8 cellular contexts compared by ENCODE assay signal in genomic region chr2:96773922-96774321, GRCh38. TPM values are rescaled to one million over a fixed set of nuclear protein-coding genes. Genes with fewer than 3 reads are reported as not detected.
DNase-seq lines count a peak whose midpoint lies in the region; ATAC-seq, FAIRE-seq and TF ChIP-seq lines count a peak whose summit lies in the region.

No MANE protein-coding gene starts in this region.

- CTCF ChIA-PET in HepG2 (lab: Yijun Ruan, JAX; ENCODE audit: low intra/inter-chr PET ratio, low total read pairs) = no interaction called here

- no peaks in the 10 kb centered on the region for H3K79me2 ChIP-seq in HepG2 (ENCODE audit: insufficient read depth, low read length)

- H4K20me1 ChIP-seq in HepG2 (ENCODE audit: insufficient read depth, low read length) = no peaks in the 10 kb centered on the region; the same call in 1 of the 2 replicates

- no peak overlapping the region for H3K27ac ChIP-seq in liver (ENCODE audit: low read depth in 1 of 2, low read length in 2 of 2)
- H3K27ac ChIP-seq in HepG2 (ENCODE audit: extremely low read length, insufficient read depth, low read length) = no peak overlapping the region
- no peak overlapping the region for H3K27ac ChIP-seq in psoas muscle

- no peaks in the 10 kb centered on the region for H3K27me3 Mint-ChIP-seq in stimulated activated naive CD8-positive, alpha-beta T cell treated with anti-CD3 and anti-CD28 coated beads, Interleukin-15, amount 100 ng/mL, for 72 hours

- no peak for FAIRE-seq in HepG2 (lab: Jason Lieb, UNC)

- TF ChIP-seq EP300 in HepG2 (IDR thresholded peaks at IDR 0.05; ENCODE audit: low read depth in 2 of 2, low read length in 2 of 2) = no peak
- no peak for TF ChIP-seq EP300 in HepG2 (CRISPR knock-in tag; IDR thresholded peaks at IDR 0.05; ENCODE audit: borderline replicate concordance)

- H3K9me3 ChIP-seq in liver (ENCODE audit: control insufficient read depth in 4 of 4, low read length in 3 of 4) = no peaks in the 10 kb centered on the region
- no peaks in the 10 kb centered on the region for H3K9me3 ChIP-seq in HepG2 (ENCODE audit: low read length)
- no peaks in the 10 kb centered on the region for H3K9me3 ChIP-seq in psoas muscle

- H3K27me3 ChIP-seq in liver (ENCODE audit: control insufficient read depth in 4 of 4, insufficient read depth in 4 of 4, low read length in 3 of 4) = no peaks in the 10 kb centered on the region
- no peaks in the 10 kb centered on the region for H3K27me3 ChIP-seq in HepG2 (ENCODE audit: control insufficient read depth in 1 of 2, insufficient read depth in 2 of 2, low read length in 2 of 2)
- no peaks in the 10 kb centered on the region for H3K27me3 ChIP-seq in psoas muscle (ENCODE audit: insufficient read depth in 3 of 3, low read length in 2 of 3)

- H3K4me3 Mint-ChIP-seq in stimulated activated naive CD8-positive, alpha-beta T cell treated with anti-CD3 and anti-CD28 coated beads, Interleukin-15, amount 100 ng/mL, for 72 hours = peak overlapping the region; percentile 84 to 86

- no peak for ATAC-seq in HepG2
- peak; percentile 12 for ATAC-seq in esophagus mucosa
- peak; percentile 83 for ATAC-seq in stimulated activated naive CD8-positive, alpha-beta T cell treated with anti-CD3 and anti-CD28 coated beads, Interleukin-15, amount 100 ng/mL, for 72 hours
- no peak for ATAC-seq in psoas muscle
- ATAC-seq in HG02610 (IDR thresholded peaks at IDR 0.05; ENCODE audit: unreplicated experiment) = no peak

- TF ChIP-seq CTCF in liver (IDR thresholded peaks at IDR 0.05; ENCODE audit: low read depth, low read length, missing input control) (no peak), HepG2 (CRISPR knock-in tag; IDR thresholded peaks at IDR 0.05) (no peak), psoas muscle (IDR thresholded peaks at IDR 0.05) (no peak)

- H3K4me1 Mint-ChIP-seq in stimulated activated naive CD8-positive, alpha-beta T cell treated with anti-CD3 and anti-CD28 coated beads, Interleukin-15, amount 100 ng/mL, for 72 hours = peaks cover 23% of the 10 kb centered on the region

- no peak overlapping the region for H3K4me2 ChIP-seq in HepG2 (ENCODE audit: low read depth, low read length)

- POLR2A ChIA-PET in HepG2 (lab: Yijun Ruan, JAX) = no interaction called here

- no TSS peak for BruUV-seq in HepG2 (replicated peaks; lab: Mats Ljungman, UMichigan)

- H3K36me3 ChIP-seq in liver (ENCODE audit: control insufficient read depth in 4 of 4, insufficient read depth in 3 of 4, low read depth in 1 of 4, low read length in 3 of 4) (no peaks in the 10 kb centered on the region), HepG2 (replicated peaks in 1 of 2; ENCODE audit: control insufficient read depth in 1 of 2, insufficient read depth in 2 of 2, low read length in 2 of 2) (no peaks in the 10 kb centered on the region), psoas muscle (ENCODE audit: insufficient read depth in 1 of 2, low read depth in 1 of 2) (no peaks in the 10 kb centered on the region)

- no peak overlapping the region for H2AFZ ChIP-seq in HepG2 (ENCODE audit: low read length)

- H3K9ac ChIP-seq in liver (ENCODE audit: low read depth in 1 of 2, low read length in 2 of 2) = peak overlapping the region in 1 of 2 donors; percentile 43
- no peak overlapping the region for H3K9ac ChIP-seq in HepG2 (ENCODE audit: insufficient read depth, low read depth, low read length)

- peaks cover 0 to 6% (median 3%) of the 10 kb centered on the region in 4 donors for H3K4me1 ChIP-seq in liver (ENCODE audit: control insufficient read depth in 4 of 4, insufficient read depth in 4 of 4, low read length in 3 of 4)
- peaks cover 15% of the 10 kb centered on the region for H3K4me1 ChIP-seq in HepG2 (ENCODE audit: insufficient read depth, low read length)
- H3K4me1 ChIP-seq in psoas muscle = peaks cover 25% of the 10 kb centered on the region

- TF ChIP-seq RAD21 in liver (IDR thresholded peaks at IDR 0.05) = no peak
- no peak for TF ChIP-seq RAD21 in HepG2 (CRISPR knock-in tag; IDR thresholded peaks at IDR 0.05)

- DNase-seq in HepG2 (ENCODE audit: low spot score) = no peak
- peak; percentile 35 for DNase-seq in T-helper 9 cell
- DNase-seq in stimulated activated naive CD8-positive, alpha-beta T cell treated with anti-CD3 and anti-CD28 coated beads, Interleukin-15, amount 100 ng/mL, for 72 hours = peak in 1 of 2 donors; percentile 61
- DNase-seq in psoas muscle = no peak
- no peak for DNase-seq in UCSD-AML1 (lab: John Stamatoyannopoulos, UW; ENCODE audit: unreplicated experiment)

- intact Hi-C loops in HepG2 (cut with micrococcal nuclease; ENCODE audit: unreplicated experiment) (no loop called here), psoas muscle (cut with DNase I) (no loop called here)

- TF ChIP-seq POLR2A in HepG2 (IDR thresholded peaks at IDR 0.05; ENCODE audit: insufficient read depth in 1 of 2, low read depth in 2 of 2, low read length in 2 of 2) = no peak

- no peaks in the 10 kb centered on the region for H3K9me3 Mint-ChIP-seq in stimulated activated naive CD8-positive, alpha-beta T cell treated with anti-CD3 and anti-CD28 coated beads, Interleukin-15, amount 100 ng/mL, for 72 hours

- in situ Hi-C loops in HepG2 (cut with HindIII; ENCODE audit: extremely low pct_ligation_motif_present, low pct_unique_long_range_greater_than_20kb) = no loop called here

- peak overlapping the region; percentile 89 to 97 for H3K27ac Mint-ChIP-seq in stimulated activated naive CD8-positive, alpha-beta T cell treated with anti-CD3 and anti-CD28 coated beads, Interleukin-15, amount 100 ng/mL, for 72 hours

- 45% methylated on average over 7 of the region's 7 CpGs for WGBS in liver
- 89% methylated on average over 7 of the region's 7 CpGs for WGBS in HepG2 (ENCODE audit: low lambda C conversion rate)
- 76 to 89% (median 80%) methylated on average over 7 of the region's 7 CpGs for WGBS in psoas muscle, 3 donors

- H3K4me3 ChIP-seq in liver (ENCODE audit: low read depth in 1 of 3, low read length in 3 of 3) (peak overlapping the region; percentile 7 to 67 (median 19)), HepG2 (replicated peaks in 1 of 3; ENCODE audit: insufficient read depth in 1 of 3, low read depth in 2 of 3, low read length in 3 of 3) (no peak overlapping the region), psoas muscle (no peak overlapping the region)

RNA-seq across cellular contexts. Expression of gene CNNM4, which starts 13.2 kb away (rescaled TPM):
- 1 to 10 TPM; 1.9 to 2.2 TPM for total RNA-seq in liver
- polyA plus RNA-seq in liver = 1 to 10 TPM in 1 of 2 donors, under 1 TPM in 1; 0.82 to 2.3 TPM
- 3.0 and 5.9 TPM in 2 replicates for total RNA-seq in HepG2 (2016; rRNA removed; fragmentation: Illumina TruSeq; extraction: Trizol)
- total RNA-seq in HepG2 (2016; cell fraction: cytosol; rRNA removed; fragmentation: Illumina TruSeq; extraction: Trizol; ENCODE audit: low read depth) = 1.1 and 2.4 TPM in 2 replicates
- total RNA-seq in HepG2 (2016; cell fraction: insoluble cytoplasmic fraction; rRNA removed; fragmentation: Illumina TruSeq; extraction: Trizol) = 2.3 and 6.5 TPM in 2 replicates
- 2.0 and 2.2 TPM in 2 replicates for total RNA-seq in HepG2 (2016; cell fraction: membrane; rRNA removed; fragmentation: Illumina TruSeq; extraction: Trizol)
- 6.5 and 8.1 TPM in 2 replicates for total RNA-seq in HepG2 (2016; cell fraction: nucleus; rRNA removed; fragmentation: Illumina TruSeq; extraction: Trizol)
- polyA plus RNA-seq in HepG2 (2011; rRNA removed) = 8.4 and 9.8 TPM in 2 replicates
- 8.0 and 8.1 TPM in 2 replicates for polyA plus RNA-seq in HepG2 (2011; cell fraction: cytosol; rRNA removed)
- polyA plus RNA-seq in HepG2 (2011; cell fraction: nucleus; rRNA removed) = 9.1 and 9.4 TPM in 2 replicates
- 7.9 and 10.3 TPM in 2 replicates for polyA plus RNA-seq in HepG2 (2012)
- polyA plus RNA-seq in HepG2 (2016; cell fraction: cytosol; fragmentation: Illumina TruSeq; extraction: Trizol; ENCODE audit: low read depth) = 0.29 and 0.40 TPM in 2 replicates
- 2.5 and 3.5 TPM in 2 replicates for polyA plus RNA-seq in HepG2 (2016; cell fraction: insoluble cytoplasmic fraction; fragmentation: Illumina TruSeq; extraction: Trizol; ENCODE audit: low read depth)
- polyA plus RNA-seq in HepG2 (2016; cell fraction: membrane; fragmentation: Illumina TruSeq; extraction: Trizol; ENCODE audit: low read depth) = 0.74 and 1.2 TPM in 2 replicates
- 11.8 and 13.7 TPM in 2 replicates for polyA plus RNA-seq in HepG2 (2016; cell fraction: nucleus; fragmentation: Illumina TruSeq; extraction: Trizol; ENCODE audit: insufficient read depth, low read depth)
- polyA minus RNA-seq in HepG2 (2011; rRNA and poly(A)+ RNA removed; ENCODE audit: low replicate concordance) = 13.7 and 29.0 TPM in 2 replicates
- 9.9 and 11.2 TPM in 2 replicates for polyA minus RNA-seq in HepG2 (2011; cell fraction: cytosol; rRNA and poly(A)+ RNA removed)
- 5.8 and 8.3 TPM in 2 replicates for polyA minus RNA-seq in HepG2 (2011; cell fraction: nucleus; rRNA and poly(A)+ RNA removed)
- 9.3 TPM for total RNA-seq in esophagus mucosa
- 10 to 100 TPM in 3 of 4 donors, 1 to 10 TPM in 1; 9.9 to 28.8 (median 14.3) TPM for total RNA-seq in psoas muscle
- polyA plus RNA-seq in psoas muscle = 10 to 100 TPM in 1 of 3 donors, 1 to 10 TPM in 2; 2.7 to 13.6 (median 4.1) TPM

RNA-seq across cellular contexts. Expression of gene LMAN2L, which starts 34.1 kb away (rescaled TPM):
- 10 to 100 TPM; 12.0 to 15.1 TPM for total RNA-seq in liver
- 10 to 100 TPM in 1 of 2 donors, 1 to 10 TPM in 1; 6.4 to 12.6 TPM for polyA plus RNA-seq in liver
- total RNA-seq in HepG2 (2016; rRNA removed; fragmentation: Illumina TruSeq; extraction: Trizol) = 27.7 and 57.9 TPM in 2 replicates
- 5.3 and 5.5 TPM in 2 replicates for total RNA-seq in HepG2 (2016; cell fraction: cytosol; rRNA removed; fragmentation: Illumina TruSeq; extraction: Trizol; ENCODE audit: low read depth)
- total RNA-seq in HepG2 (2016; cell fraction: insoluble cytoplasmic fraction; rRNA removed; fragmentation: Illumina TruSeq; extraction: Trizol) = 29.7 and 60.7 TPM in 2 replicates
- 15.8 and 16.4 TPM in 2 replicates for total RNA-seq in HepG2 (2016; cell fraction: membrane; rRNA removed; fragmentation: Illumina TruSeq; extraction: Trizol)
- total RNA-seq in HepG2 (2016; cell fraction: nucleus; rRNA removed; fragmentation: Illumina TruSeq; extraction: Trizol) = 44.6 and 50.0 TPM in 2 replicates
- polyA plus RNA-seq in HepG2 (2011; rRNA removed) = 35.5 and 39.1 TPM in 2 replicates
- 35.1 and 42.4 TPM in 2 replicates for polyA plus RNA-seq in HepG2 (2011; cell fraction: cytosol; rRNA removed)
- polyA plus RNA-seq in HepG2 (2011; cell fraction: nucleus; rRNA removed) = 15.9 and 18.6 TPM in 2 replicates
- 26.8 and 32.8 TPM in 2 replicates for polyA plus RNA-seq in HepG2 (2012)
- 4.4 and 4.8 TPM in 2 replicates for polyA plus RNA-seq in HepG2 (2016; cell fraction: cytosol; fragmentation: Illumina TruSeq; extraction: Trizol; ENCODE audit: low read depth)
- polyA plus RNA-seq in HepG2 (2016; cell fraction: insoluble cytoplasmic fraction; fragmentation: Illumina TruSeq; extraction: Trizol; ENCODE audit: low read depth) = 22.3 and 26.0 TPM in 2 replicates
- 8.6 and 9.7 TPM in 2 replicates for polyA plus RNA-seq in HepG2 (2016; cell fraction: membrane; fragmentation: Illumina TruSeq; extraction: Trizol; ENCODE audit: low read depth)
- 59.0 and 65.6 TPM in 2 replicates for polyA plus RNA-seq in HepG2 (2016; cell fraction: nucleus; fragmentation: Illumina TruSeq; extraction: Trizol; ENCODE audit: insufficient read depth, low read depth)
- polyA minus RNA-seq in HepG2 (2011; rRNA and poly(A)+ RNA removed; ENCODE audit: low replicate concordance) = 29.8 and 46.9 TPM in 2 replicates
- polyA minus RNA-seq in HepG2 (2011; cell fraction: cytosol; rRNA and poly(A)+ RNA removed) = 15.0 and 15.6 TPM in 2 replicates
- 17.9 and 20.5 TPM in 2 replicates for polyA minus RNA-seq in HepG2 (2011; cell fraction: nucleus; rRNA and poly(A)+ RNA removed)
- 4.7 TPM for total RNA-seq in esophagus mucosa
- total RNA-seq in psoas muscle = 10 to 100 TPM; 10.0 to 20.7 (median 12.9) TPM
- 10 to 100 TPM in 2 of 3 donors, 1 to 10 TPM in 1; 8.6 to 24.1 (median 12.7) TPM for polyA plus RNA-seq in psoas muscle

RNA-seq across cellular contexts. Expression of gene CNNM3, which starts 42.1 kb away (rescaled TPM):
- total RNA-seq in liver (10 to 100 TPM; 17.0 to 19.8 TPM), HepG2 (2016; rRNA removed; fragmentation: Illumina TruSeq; extraction: Trizol) (8.4 and 21.2 TPM in 2 replicates), esophagus mucosa (6.1 TPM), psoas muscle (10 to 100 TPM in 3 of 4 donors, 1 to 10 TPM in 1; 7.2 to 12.6 (median 10.9) TPM)
- polyA plus RNA-seq in liver (10 to 100 TPM; 10.0 to 15.2 TPM), HepG2 (2011; rRNA removed) (27.9 and 43.4 TPM in 2 replicates), psoas muscle (1 to 10 TPM; 4.2 to 7.7 (median 6.4) TPM)
- 5.5 and 5.9 TPM in 2 replicates for total RNA-seq in HepG2 (2016; cell fraction: cytosol; rRNA removed; fragmentation: Illumina TruSeq; extraction: Trizol; ENCODE audit: low read depth)
- total RNA-seq in HepG2 (2016; cell fraction: insoluble cytoplasmic fraction; rRNA removed; fragmentation: Illumina TruSeq; extraction: Trizol) = 6.5 and 21.5 TPM in 2 replicates
- total RNA-seq in HepG2 (2016; cell fraction: membrane; rRNA removed; fragmentation: Illumina TruSeq; extraction: Trizol) = 8.5 and 9.2 TPM in 2 replicates
- total RNA-seq in HepG2 (2016; cell fraction: nucleus; rRNA removed; fragmentation: Illumina TruSeq; extraction: Trizol) = 22.7 and 27.7 TPM in 2 replicates
- polyA plus RNA-seq in HepG2 (2011; cell fraction: cytosol; rRNA removed) = 24.2 and 26.5 TPM in 2 replicates
- 68.4 and 71.2 TPM in 2 replicates for polyA plus RNA-seq in HepG2 (2011; cell fraction: nucleus; rRNA removed)
- 35.8 and 38.5 TPM in 2 replicates for polyA plus RNA-seq in HepG2 (2012)
- 4.3 and 4.5 TPM in 2 replicates for polyA plus RNA-seq in HepG2 (2016; cell fraction: cytosol; fragmentation: Illumina TruSeq; extraction: Trizol; ENCODE audit: low read depth)
- 11.7 and 14.4 TPM in 2 replicates for polyA plus RNA-seq in HepG2 (2016; cell fraction: insoluble cytoplasmic fraction; fragmentation: Illumina TruSeq; extraction: Trizol; ENCODE audit: low read depth)
- polyA plus RNA-seq in HepG2 (2016; cell fraction: membrane; fragmentation: Illumina TruSeq; extraction: Trizol; ENCODE audit: low read depth) = 10.0 and 11.0 TPM in 2 replicates
- 48.6 and 52.0 TPM in 2 replicates for polyA plus RNA-seq in HepG2 (2016; cell fraction: nucleus; fragmentation: Illumina TruSeq; extraction: Trizol; ENCODE audit: insufficient read depth, low read depth)
- 49.9 and 152 TPM in 2 replicates for polyA minus RNA-seq in HepG2 (2011; rRNA and poly(A)+ RNA removed; ENCODE audit: low replicate concordance)
- polyA minus RNA-seq in HepG2 (2011; cell fraction: cytosol; rRNA and poly(A)+ RNA removed) = 50.4 and 69.9 TPM in 2 replicates
- 56.1 and 70.2 TPM in 2 replicates for polyA minus RNA-seq in HepG2 (2011; cell fraction: nucleus; rRNA and poly(A)+ RNA removed)

Comparison
In these comparisons a context has a peak if more than half of its experiments do, and no peak if none do; other contexts are left out.
1. H3K4me3 ChIP-seq: peak in liver (3 of 3); none in HepG2 (0 of 3) and psoas muscle (single experiment).
2. ATAC-seq: peak in esophagus mucosa (single experiment) and stimulated activated naive CD8-positive, alpha-beta T cell treated with anti-CD3 and anti-CD28 coated beads, Interleukin-15, amount 100 ng/mL, for 72 hours (single experiment); none in HepG2 (single experiment), psoas muscle (0 of 4) and HG02610 (single experiment).